ENCODE assay signal across 8 cellular contexts in genomic region chr6:16731503-16732018, GRCh38. TPM values are rescaled to one million over a fixed set of nuclear protein-coding genes. Genes with fewer than 3 reads are reported as not detected.
DNase-seq lines count a peak whose midpoint lies in the region; ATAC-seq and TF ChIP-seq lines count a peak whose summit lies in the region.

No MANE protein-coding gene starts in this region.

- no peak overlapping the region for H4K8ac ChIP-seq in trophoblast cell (ENCODE audit: low read depth, low read length)

- no peak overlapping the region for H3K9ac ChIP-seq in trophoblast cell (ENCODE audit: low read length)

- H2BK120ac ChIP-seq in trophoblast cell (ENCODE audit: insufficient read depth, low read length, poor library complexity) = no peak overlapping the region

- H3K4me1 ChIP-seq in gastroesophageal sphincter (peaks cover 4 to 54% (median 4%) of the 10 kb centered on the region in 3 donors), trophoblast cell (ENCODE audit: control insufficient read depth in 1 of 2, insufficient read depth in 2 of 2, low read length in 2 of 2) (no peaks in the 10 kb centered on the region)

- H3K36me3 ChIP-seq in gastroesophageal sphincter = no peaks in the 10 kb centered on the region
- no peaks in the 10 kb centered on the region for H3K36me3 ChIP-seq in trophoblast cell (ENCODE audit: control insufficient read depth in 1 of 2, insufficient read depth in 2 of 2, low read length in 2 of 2)

- no peaks in the 10 kb centered on the region for H3K27me3 Mint-ChIP-seq in activated CD8-positive, alpha-beta T cell treated with anti-CD3 and anti-CD28 coated beads, Interleukin-2, amount 10 ng/mL, durations not matched to agents 7 days and 5 days (ENCODE audit: low read depth)
- H3K27me3 Mint-ChIP-seq in stimulated activated naive CD8-positive, alpha-beta T cell treated with anti-CD3 and anti-CD28 coated beads, Interleukin-15, Interleukin-2, amounts not matched to agents 100 ng/mL and 50 ng/mL, for 24 hours = no peaks in the 10 kb centered on the region

- H3K4me3 Mint-ChIP-seq in activated CD8-positive, alpha-beta T cell treated with anti-CD3 and anti-CD28 coated beads, Interleukin-2, amount 10 ng/mL, durations not matched to agents 7 days and 5 days = peak overlapping the region; percentile 63
- H3K4me3 Mint-ChIP-seq in stimulated activated naive CD8-positive, alpha-beta T cell treated with anti-CD3 and anti-CD28 coated beads, Interleukin-15, Interleukin-2, amounts not matched to agents 100 ng/mL and 50 ng/mL, for 24 hours = peak overlapping the region; percentile 60

- no peak overlapping the region for H3K14ac ChIP-seq in trophoblast cell (ENCODE audit: low read length)

- H3K4me3 ChIP-seq in gastroesophageal sphincter (no peak overlapping the region), trophoblast cell (ENCODE audit: low read depth, low read length) (no peak overlapping the region)

- CTCF ChIA-PET in activated CD8-positive, alpha-beta T cell treated with anti-CD3 and anti-CD28 coated beads, Interleukin-2, amount 10 ng/mL, durations not matched to agents 7 days and 5 days (lab: Charles Lee) = interaction anchor here (0.6 to 6.8 kb wide), 19 partner anchors 9 to 400 kb away, joined by 3 to 55 read pairs (median 5); partner anchors contain the start of gene ATXN1

- intact Hi-C loops in left cardiac atrium (cut with DNase I) = no loop called here

- ATAC-seq in HG03066 (IDR thresholded peaks at IDR 0.05; ENCODE audit: low read depth, unreplicated experiment) (peak; percentile 96), gastroesophageal sphincter (no peak), left cardiac atrium (no peak)
- peak; percentile 87 for ATAC-seq in activated CD8-positive, alpha-beta T cell treated with anti-CD3 and anti-CD28 coated beads, Interleukin-2, amount 10 ng/mL, durations not matched to agents 7 days and 5 days

- no peak overlapping the region for H3K23ac ChIP-seq in trophoblast cell (ENCODE audit: low read length)

- H3K79me2 ChIP-seq in trophoblast cell (ENCODE audit: control insufficient read depth, insufficient read depth, low read length, poor library complexity) = no peaks in the 10 kb centered on the region

- no peak for TF ChIP-seq POLR2A in gastroesophageal sphincter (IDR thresholded peaks at IDR 0.05)

- no peak overlapping the region for H3K4ac ChIP-seq in trophoblast cell (ENCODE audit: low read depth, low read length)

- no peak overlapping the region for H2AFZ ChIP-seq in trophoblast cell (ENCODE audit: insufficient read depth, low read length, poor library complexity)

- no peak for TF ChIP-seq CTCF in gastroesophageal sphincter (IDR thresholded peaks at IDR 0.05)

- H3K4me1 Mint-ChIP-seq in activated CD8-positive, alpha-beta T cell treated with anti-CD3 and anti-CD28 coated beads, Interleukin-2, amount 10 ng/mL, durations not matched to agents 7 days and 5 days (ENCODE audit: low read depth) = peaks cover 65% of the 10 kb centered on the region
- peaks cover 73% of the 10 kb centered on the region for H3K4me1 Mint-ChIP-seq in stimulated activated naive CD8-positive, alpha-beta T cell treated with anti-CD3 and anti-CD28 coated beads, Interleukin-15, Interleukin-2, amounts not matched to agents 100 ng/mL and 50 ng/mL, for 24 hours (ENCODE audit: low read depth)

- H3K18ac ChIP-seq in trophoblast cell (ENCODE audit: low read length) = no peak overlapping the region

- H3K4me2 ChIP-seq in trophoblast cell (ENCODE audit: low read length) = no peak overlapping the region

- peaks cover 30% of the 10 kb centered on the region for H3K36me3 Mint-ChIP-seq in activated CD8-positive, alpha-beta T cell treated with anti-CD3 and anti-CD28 coated beads, Interleukin-2, amount 10 ng/mL, durations not matched to agents 7 days and 5 days (ENCODE audit: low read depth)
- H3K36me3 Mint-ChIP-seq in stimulated activated naive CD8-positive, alpha-beta T cell treated with anti-CD3 and anti-CD28 coated beads, Interleukin-15, Interleukin-2, amounts not matched to agents 100 ng/mL and 50 ng/mL, for 24 hours (ENCODE audit: low read depth) = peaks cover 18% of the 10 kb centered on the region

- H3K9me3 ChIP-seq in gastroesophageal sphincter (no peaks in the 10 kb centered on the region), trophoblast cell (ENCODE audit: insufficient read depth, low read depth, low read length) (no peaks in the 10 kb centered on the region)

- H3K9me3 Mint-ChIP-seq in activated CD8-positive, alpha-beta T cell treated with anti-CD3 and anti-CD28 coated beads, Interleukin-2, amount 10 ng/mL, durations not matched to agents 7 days and 5 days (ENCODE audit: insufficient read depth) = no peaks in the 10 kb centered on the region
- H3K9me3 Mint-ChIP-seq in stimulated activated naive CD8-positive, alpha-beta T cell treated with anti-CD3 and anti-CD28 coated beads, Interleukin-15, Interleukin-2, amounts not matched to agents 100 ng/mL and 50 ng/mL, for 24 hours = no peaks in the 10 kb centered on the region

- no peak overlapping the region for H2AK5ac ChIP-seq in trophoblast cell (ENCODE audit: low read length)

- peak; percentile 22 for DNase-seq in activated T-cell treated with anti-CD3 and anti-CD28 coated beads for 4 hours
- DNase-seq in activated T-cell treated with anti-CD3 and anti-CD28 coated beads, Interleukin-2, amount 50 U/mL, for 1 hour = no peak
- peak; percentile 62 for DNase-seq in activated CD8-positive, alpha-beta T cell treated with anti-CD3 and anti-CD28 coated beads, Interleukin-2, amount 10 ng/mL, durations not matched to agents 7 days and 5 days
- DNase-seq in left cardiac atrium = no peak
- DNase-seq in trophoblast cell = no peak

- H3K79me1 ChIP-seq in trophoblast cell (ENCODE audit: low read length) = no peaks in the 10 kb centered on the region

- H2BK12ac ChIP-seq in trophoblast cell (ENCODE audit: low read length) = no peak overlapping the region

- peak overlapping the region; percentile 82 for H3K27ac Mint-ChIP-seq in activated CD8-positive, alpha-beta T cell treated with anti-CD3 and anti-CD28 coated beads, Interleukin-2, amount 10 ng/mL, durations not matched to agents 7 days and 5 days
- peak overlapping the region; percentile 38 for H3K27ac Mint-ChIP-seq in stimulated activated naive CD8-positive, alpha-beta T cell treated with anti-CD3 and anti-CD28 coated beads, Interleukin-15, Interleukin-2, amounts not matched to agents 100 ng/mL and 50 ng/mL, for 24 hours

- H3K27ac ChIP-seq in gastroesophageal sphincter = no peak overlapping the region
- H3K27ac ChIP-seq in trophoblast cell (ENCODE audit: low read depth, low read length) = no peak overlapping the region

- H4K12ac ChIP-seq in trophoblast cell (ENCODE audit: low read depth, low read length) = no peak overlapping the region

- H4K91ac ChIP-seq in trophoblast cell (ENCODE audit: low read depth, low read length) = no peak overlapping the region

- H2BK5ac ChIP-seq in trophoblast cell (ENCODE audit: low read depth, low read length, poor library complexity) = no peak overlapping the region

- WGBS in gastroesophageal sphincter (ENCODE audit: low coverage in 1 of 2), 2 donors = 63 to 64% methylated on average over 5 of the region's 5 CpGs
- WGBS in trophoblast cell (ENCODE audit: extremely low coverage, insufficient coverage, insufficient read length) = no CpG with 5 or more reads among the region's 5 CpGs

- H3K27me3 ChIP-seq in gastroesophageal sphincter = no peaks in the 10 kb centered on the region
- H3K27me3 ChIP-seq in trophoblast cell (ENCODE audit: insufficient read depth, low read length) = no peaks in the 10 kb centered on the region

- POLR2A ChIA-PET in activated CD8-positive, alpha-beta T cell treated with anti-CD3 and anti-CD28 coated beads, Interleukin-2, amount 10 ng/mL, durations not matched to agents 7 days and 5 days (lab: Charles Lee) = interaction anchor here (0.7 to 2.3 kb wide), 11 partner anchors 10 to 220 kb away, joined by 3 to 7 read pairs (median 5); partner anchors contain the start of gene ATXN1

- no peak for TF ChIP-seq EP300 in gastroesophageal sphincter (IDR thresholded peaks at IDR 0.05)

RNA-seq across cellular contexts. Expression of gene ATXN1, which starts 29.7 kb away (rescaled TPM):
- 10 to 100 TPM; 36.7 to 42.9 TPM for total RNA-seq in activated CD8-positive, alpha-beta T cell treated with anti-CD3 and anti-CD28 coated beads, Interleukin-2, amount 10 ng/mL, durations not matched to agents 7 days and 5 days
- 10 to 100 TPM; 38.7 to 78.3 (median 62.6) TPM for total RNA-seq in gastroesophageal sphincter
- 10 to 100 TPM; 34.6 to 36.7 TPM for total RNA-seq in left cardiac atrium
- polyA plus RNA-seq in trophoblast cell (2013) = 10.5 and 11.1 TPM in 2 replicates

Comparison
In these comparisons a context has a peak if more than half of its experiments do, and no peak if none do; other contexts are left out.
1. DNase-seq: peak in activated T-cell treated with anti-CD3 and anti-CD28 coated beads for 4 hours (single experiment) and activated CD8-positive, alpha-beta T cell treated with anti-CD3 and anti-CD28 coated beads, Interleukin-2, amount 10 ng/mL, durations not matched to agents 7 days and 5 days (single experiment); none in activated T-cell treated with anti-CD3 and anti-CD28 coated beads, Interleukin-2, amount 50 U/mL, for 1 hour (single experiment), left cardiac atrium (single experiment) and trophoblast cell (0 of 2).
2. ATAC-seq: peak in HG03066 (single experiment) and activated CD8-positive, alpha-beta T cell treated with anti-CD3 and anti-CD28 coated beads, Interleukin-2, amount 10 ng/mL, durations not matched to agents 7 days and 5 days (single experiment); none in gastroesophageal sphincter (single experiment) and left cardiac atrium (0 of 2).